ENCODE assay signal across 12 cellular contexts in the genomic region with DNA sequence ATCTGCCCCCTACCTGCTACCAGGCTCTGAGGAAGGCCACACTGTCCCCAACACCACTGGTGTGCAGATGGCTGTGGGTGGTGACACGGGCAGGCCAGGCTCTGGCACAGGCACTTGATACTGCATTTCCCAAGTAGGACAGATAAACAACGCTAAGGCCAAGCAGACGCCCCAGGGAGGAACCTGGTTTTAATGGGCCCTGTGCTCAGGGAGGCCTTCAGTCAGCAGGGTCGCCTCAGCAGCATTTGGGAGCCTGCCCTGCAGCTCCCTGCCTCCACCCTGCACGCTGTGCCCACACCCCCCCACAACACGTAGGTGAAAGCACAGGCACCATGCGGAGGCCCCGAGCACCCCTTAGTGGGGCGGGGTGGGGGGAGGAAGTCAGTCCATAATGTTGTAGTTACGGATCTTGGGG. TPM values are rescaled to one million over a fixed set of nuclear protein-coding genes. Genes with fewer than 3 reads are reported as not detected.
DNase-seq lines count a peak whose midpoint lies in the region; ATAC-seq and TF ChIP-seq lines count a peak whose summit lies in the region.
"Had no signal": no experiment of that assay in that cellular context is flagged by ENCODE, and none has a peak within 500 bp of the region (broad histone marks: within the 10 kb centered on the region; RNA-seq: fewer than 3 reads in every experiment).

No MANE protein-coding gene starts in this region.

- H3K9me3 ChIP-seq in HUES6 (ENCODE audit: control insufficient read depth, insufficient read depth, low read depth, low read length) (no peaks in the 10 kb centered on the region), skeletal muscle tissue (ENCODE audit: control insufficient read depth in 3 of 3, low read length in 3 of 3) (no peaks in the 10 kb centered on the region)
- H3K9me3 ChIP-seq: pancreas had no signal

- no peak for DNase-seq in activated CD4-positive, alpha-beta T cell treated with anti-CD3 and anti-CD28 coated beads, Interleukin-2, amount 10 ng/mL, durations not matched to agents 24 days and 14 days
- DNase-seq in activated CD4-positive, alpha-beta T cell treated with anti-CD3 and anti-CD28 coated beads for 48 hours: no peak
- DNase-seq in endothelial cell (ENCODE audit: low spot score) (no peak), DMS53 (lab: John Stamatoyannopoulos, UW) (no peak), NCI-H128 (lab: John Stamatoyannopoulos, UW; ENCODE audit: unreplicated experiment) (no peak)
- DNase-seq: activated CD4-positive, alpha-beta T cell treated with anti-CD3 and anti-CD28 coated beads, Interleukin-2, amount 50 U/mL, for 1 hour; effector memory CD4-positive, alpha-beta T cell; NCI-H1105 treated with DMSO at 0.1 percent for 48 hours had no signal

- H3K4me1 ChIP-seq in HUES6 (ENCODE audit: control insufficient read depth, insufficient read depth, low read length) (peaks cover 75% of the 10 kb centered on the region), skeletal muscle tissue (ENCODE audit: control insufficient read depth in 3 of 3, insufficient read depth in 3 of 3, low read length in 3 of 3) (peaks cover 46 to 55% (median 51%) of the 10 kb centered on the region in 3 donors)

- H3K27me3 Mint-ChIP-seq in activated CD4-positive, alpha-beta T cell treated with anti-CD3 and anti-CD28 coated beads, Interleukin-2, amount 10 ng/mL, durations not matched to agents 24 days and 14 days: no peaks in the 10 kb centered on the region
- peaks cover 7% of the 10 kb centered on the region for H3K27me3 Mint-ChIP-seq in endothelial cell (ENCODE audit: unreplicated experiment)

- no peak overlapping the region for H3K27ac ChIP-seq in HUES6 (ENCODE audit: low read depth, low read length)
- peak overlapping the region; percentile 30 for H3K27ac ChIP-seq in skeletal muscle tissue (ENCODE audit: low read depth, low read length)

- H3K27me3 ChIP-seq in HUES6 (ENCODE audit: control insufficient read depth, insufficient read depth, low read length) (no peaks in the 10 kb centered on the region), skeletal muscle tissue (ENCODE audit: control insufficient read depth in 3 of 3, insufficient read depth in 3 of 3, low read length in 3 of 3) (no peaks in the 10 kb centered on the region)
- H3K27me3 ChIP-seq: pancreas had no signal

- H3K36me3 ChIP-seq in HUES6 (ENCODE audit: control insufficient read depth, insufficient read depth, low read length) (peaks cover 6% of the 10 kb centered on the region), skeletal muscle tissue (ENCODE audit: control insufficient read depth in 3 of 3, insufficient read depth in 3 of 3, low read length in 3 of 3) (no peaks in the 10 kb centered on the region)
- H3K36me3 ChIP-seq: pancreas had no signal

- H3K27ac Mint-ChIP-seq in activated CD4-positive, alpha-beta T cell treated with anti-CD3 and anti-CD28 coated beads, Interleukin-2, amount 10 ng/mL, durations not matched to agents 24 days and 14 days: peak overlapping the region; percentile 29
- no peak overlapping the region for H3K27ac Mint-ChIP-seq in endothelial cell (ENCODE audit: unreplicated experiment)

- H3K4me3 ChIP-seq in HUES6 (ENCODE audit: low read depth, low read length): no peak overlapping the region
- no peak overlapping the region for H3K4me3 ChIP-seq in skeletal muscle tissue (ENCODE audit: low read length in 3 of 3)
- H3K4me3 ChIP-seq: pancreas had no signal

- H3K9me3 Mint-ChIP-seq in activated CD4-positive, alpha-beta T cell treated with anti-CD3 and anti-CD28 coated beads, Interleukin-2, amount 10 ng/mL, durations not matched to agents 24 days and 14 days: no peaks in the 10 kb centered on the region
- no peaks in the 10 kb centered on the region for H3K9me3 Mint-ChIP-seq in endothelial cell (ENCODE audit: unreplicated experiment)

- TF ChIP-seq CTCF in endothelial cell (IDR thresholded peaks at IDR 0.05; ENCODE audit: unreplicated experiment): no peak

- H3K9ac ChIP-seq in HUES6 (ENCODE audit: low read length): peak overlapping the region; percentile 10
- peak overlapping the region; percentile 12 to 68 (median 33) for H3K9ac ChIP-seq in skeletal muscle tissue (ENCODE audit: low read depth in 1 of 3, low read length in 3 of 3)

- ATAC-seq in HG03159 (IDR thresholded peaks at IDR 0.05; ENCODE audit: unreplicated experiment): no peak
- ATAC-seq: pancreas had no signal

- H3K4me3 Mint-ChIP-seq in activated CD4-positive, alpha-beta T cell treated with anti-CD3 and anti-CD28 coated beads, Interleukin-2, amount 10 ng/mL, durations not matched to agents 24 days and 14 days: no peak overlapping the region
- H3K4me3 Mint-ChIP-seq in endothelial cell (ENCODE audit: unreplicated experiment): peak overlapping the region; percentile 69

- intact Hi-C loops in activated CD4-positive, alpha-beta T cell treated with anti-CD3 and anti-CD28 coated beads, Interleukin-2, amount 10 ng/mL, durations not matched to agents 24 days and 14 days (cut with micrococcal nuclease): no loop called here

- H3K4me1 Mint-ChIP-seq in activated CD4-positive, alpha-beta T cell treated with anti-CD3 and anti-CD28 coated beads, Interleukin-2, amount 10 ng/mL, durations not matched to agents 24 days and 14 days: peaks cover 16% of the 10 kb centered on the region
- peaks cover 9% of the 10 kb centered on the region for H3K4me1 Mint-ChIP-seq in endothelial cell (ENCODE audit: unreplicated experiment)

- H3K36me3 Mint-ChIP-seq in activated CD4-positive, alpha-beta T cell treated with anti-CD3 and anti-CD28 coated beads, Interleukin-2, amount 10 ng/mL, durations not matched to agents 24 days and 14 days (ENCODE audit: low read depth): peaks cover 4% of the 10 kb centered on the region
- H3K36me3 Mint-ChIP-seq in endothelial cell (ENCODE audit: low read depth, unreplicated experiment): peaks cover 4% of the 10 kb centered on the region

RNA-seq across cellular contexts. Expression of a gene that starts 3.3 kb away (rescaled TPM):
- total RNA-seq in activated CD4-positive, alpha-beta T cell treated with anti-CD3 and anti-CD28 coated beads, Interleukin-2, amount 10 ng/mL, durations not matched to agents 24 days and 14 days: 428 and 452 TPM in 2 replicates
- total RNA-seq in endothelial cell (ENCODE audit: unreplicated experiment) (400 TPM), skeletal muscle tissue (26.1 TPM)

RNA-seq across cellular contexts. Expression of a gene that starts 35.7 kb away (rescaled TPM):
- 230 and 232 TPM in 2 replicates for total RNA-seq in activated CD4-positive, alpha-beta T cell treated with anti-CD3 and anti-CD28 coated beads, Interleukin-2, amount 10 ng/mL, durations not matched to agents 24 days and 14 days
- total RNA-seq in endothelial cell (ENCODE audit: unreplicated experiment): 74.1 TPM
- total RNA-seq in skeletal muscle tissue: 24.5 TPM

RNA-seq across cellular contexts. Expression of a gene that starts 49.6 kb away (rescaled TPM):
- total RNA-seq in activated CD4-positive, alpha-beta T cell treated with anti-CD3 and anti-CD28 coated beads, Interleukin-2, amount 10 ng/mL, durations not matched to agents 24 days and 14 days: 117 and 118 TPM in 2 replicates
- total RNA-seq in endothelial cell (ENCODE audit: unreplicated experiment) (80.0 TPM), skeletal muscle tissue (64.7 TPM)

RNA-seq across cellular contexts. Expression of a gene that starts 49.7 kb away (rescaled TPM):
- 21.4 and 30.8 TPM in 2 replicates for total RNA-seq in activated CD4-positive, alpha-beta T cell treated with anti-CD3 and anti-CD28 coated beads, Interleukin-2, amount 10 ng/mL, durations not matched to agents 24 days and 14 days
- total RNA-seq in endothelial cell (ENCODE audit: unreplicated experiment) (19.7 TPM), skeletal muscle tissue (16.7 TPM)

Comparison
In these comparisons a context has a peak if more than half of its experiments do, and no peak if none do; other contexts are left out.
1. RNA of a gene that starts 3.3 kb away (total RNA-seq): 428 to 452 TPM in activated CD4-positive, alpha-beta T cell treated with anti-CD3 and anti-CD28 coated beads, Interleukin-2, amount 10 ng/mL, durations not matched to agents 24 days and 14 days and 400 TPM in endothelial cell (single experiment); 26.1 TPM in skeletal muscle tissue (single experiment); every median in the first group is over 10 times any median in the second.